Comparison of ENCODE assay signal across 29 cellular contexts in genomic region chrX:18548996-18549395, GRCh38.
"Had no signal": no experiment of that assay in that cellular context is flagged by ENCODE, and none has a peak within 500 bp of the region (broad histone marks: within the 10 kb centered on the region; RNA-seq: fewer than 3 reads in every experiment).

No MANE protein-coding gene starts in this region.

- H3K27ac Mint-ChIP-seq: memory B cell; natural killer cell treated with Interleukin-12 subunit alpha and Interleukin-12 subunit beta and Interleukin-15 and Interleukin-18, amount 100 ng/mL, for 72 hours; stimulated activated naive B cell treated with anti-CD40 and anti-IgM and Interleukin-4, amounts not matched to agents 10 μg/mL and 1 μg/mL and 100 μg/mL, for 72 hours; stimulated activated naive CD8-positive, alpha-beta T cell treated with anti-CD3 and anti-CD28 coated beads, Interleukin-15, Interleukin-2, amounts not matched to agents 100 ng/mL and 50 ng/mL, for 24 hours had no signal

- H3K4me1 ChIP-seq: esophagus muscularis mucosa, heart right ventricle, lower lobe of right lung, parathyroid adenoma, right lobe of liver, tibial nerve, upper lobe of left lung had no signal

- FAIRE-seq: small intestine, urothelium cell line had no signal

- H3K79me2 ChIP-seq: parathyroid adenoma had no signal

- ATAC-seq: heart right ventricle; left ventricle myocardium superior; mucosa of descending colon; natural killer cell treated with Interleukin-12 subunit alpha and Interleukin-12 subunit beta and Interleukin-15 and Interleukin-18, amount 100 ng/mL, for 72 hours; right lobe of liver; stimulated activated naive B cell treated with anti-CD40 and anti-IgM and Interleukin-4, amounts not matched to agents 10 μg/mL and 1 μg/mL and 100 μg/mL, for 72 hours had no signal

- H3K9me3 ChIP-seq: esophagus muscularis mucosa, heart right ventricle, lower lobe of right lung, mucosa of descending colon, neutrophil, right lobe of liver, thoracic aorta, tibial nerve, upper lobe of left lung had no signal

- H3K4me3 ChIP-seq: coronary artery, esophagus muscularis mucosa, heart right ventricle, lower lobe of right lung, mucosa of descending colon, right lobe of liver, thoracic aorta, tibial nerve, upper lobe of left lung had no signal

- H3K9me3 Mint-ChIP-seq: memory B cell; naive B cell; natural killer cell treated with Interleukin-12 subunit alpha and Interleukin-12 subunit beta and Interleukin-15 and Interleukin-18, amount 100 ng/mL, for 72 hours; stimulated activated naive B cell treated with anti-CD40 and anti-IgM and Interleukin-4, amounts not matched to agents 10 μg/mL and 1 μg/mL and 100 μg/mL, for 72 hours; stimulated activated naive CD8-positive, alpha-beta T cell treated with anti-CD3 and anti-CD28 coated beads, Interleukin-15, Interleukin-2, amounts not matched to agents 100 ng/mL and 50 ng/mL, for 24 hours had no signal

- H2AFZ ChIP-seq: parathyroid adenoma had no signal

- H3K36me3 Mint-ChIP-seq: naive B cell; natural killer cell treated with Interleukin-12 subunit alpha and Interleukin-12 subunit beta and Interleukin-15 and Interleukin-18, amount 100 ng/mL, for 72 hours; stimulated activated naive B cell treated with anti-CD40 and anti-IgM and Interleukin-4, amounts not matched to agents 10 μg/mL and 1 μg/mL and 100 μg/mL, for 72 hours had no signal

- H3K36me3 ChIP-seq: esophagus muscularis mucosa, heart right ventricle, lower lobe of right lung, neutrophil, right lobe of liver, thoracic aorta, tibial nerve, upper lobe of left lung had no signal

- DNase-seq: dermis blood vessel endothelial cell; effector memory CD4-positive, alpha-beta T cell; foreskin melanocyte; glutamatergic neuron; heart right ventricle; hippocampal formation; kidney glomerular epithelial cell; left ventricle myocardium superior; lower lobe of right lung; mucosa of descending colon; naive B cell; right lobe of liver; small intestine; stimulated activated CD4-positive, alpha-beta T cell treated with anti-CD3 and anti-CD28 coated beads, Interleukin-15, amount 100 ng/mL, for 24 hours; stimulated activated CD4-positive, alpha-beta T cell treated with anti-CD3 and anti-CD28 coated beads, Interleukin-2, amount 100 ng/mL, for 48 hours; stimulated activated naive B cell treated with anti-CD40 and anti-IgM and Interleukin-4, amounts not matched to agents 10 μg/mL and 1 μg/mL and 100 μg/mL, for 72 hours; upper lobe of left lung had no signal

- H3K27me3 ChIP-seq: esophagus muscularis mucosa, neutrophil, right lobe of liver, tibial nerve, upper lobe of left lung had no signal

- H3K4me3 Mint-ChIP-seq: memory B cell; naive B cell; natural killer cell treated with Interleukin-12 subunit alpha and Interleukin-12 subunit beta and Interleukin-15 and Interleukin-18, amount 100 ng/mL, for 72 hours; neural crest cell; stimulated activated naive B cell treated with anti-CD40 and anti-IgM and Interleukin-4, amounts not matched to agents 10 μg/mL and 1 μg/mL and 100 μg/mL, for 72 hours; stimulated activated naive CD8-positive, alpha-beta T cell treated with anti-CD3 and anti-CD28 coated beads, Interleukin-15, Interleukin-2, amounts not matched to agents 100 ng/mL and 50 ng/mL, for 24 hours had no signal

- H3K27ac ChIP-seq: coronary artery, esophagus muscularis mucosa, heart right ventricle, lower lobe of right lung, neutrophil, parathyroid adenoma, right lobe of liver, thoracic aorta, tibial nerve, upper lobe of left lung had no signal

- H3K27me3 Mint-ChIP-seq: memory B cell; progenitor cell of endocrine pancreas; stimulated activated naive B cell treated with anti-CD40 and anti-IgM and Interleukin-4, amounts not matched to agents 10 μg/mL and 1 μg/mL and 100 μg/mL, for 72 hours; stimulated activated naive CD8-positive, alpha-beta T cell treated with anti-CD3 and anti-CD28 coated beads, Interleukin-15, Interleukin-2, amounts not matched to agents 100 ng/mL and 50 ng/mL, for 24 hours had no signal
